In genomic region chr18:79988079-79988924, GRCh38 we compare ENCODE assay signal across 1 cellular context.
TF ChIP-seq lines count a peak whose summit lies in the region.

Gene TXNL4A (minus strand): TSS chr18:79988563. CDS start chr18:79988392, 171 bp downstream.

TF ChIP-seq in GM23338, 12 proteins besides CTCF, POLR2A, EP300 and RAD21 (continued from another document):
- TF ChIP-seq ZNF462 (CRISPR knock-in tag; IDR thresholded peaks at IDR 0.05) (no peak), STAT1 (IDR thresholded peaks at IDR 0.05; ENCODE audit: unreplicated experiment) (no peak), ETS1 (IDR thresholded peaks at IDR 0.05) (peak; percentile 60; the same call in 1 of the 2 replicates), ZNF114 (CRISPR knock-in tag; IDR thresholded peaks at IDR 0.05) (no peak), POLR2AphosphoS5 (IDR thresholded peaks at IDR 0.05; ENCODE audit: low read depth) (peak; percentile 92), NANOG (IDR thresholded peaks at IDR 0.05; ENCODE audit: borderline replicate concordance) (no peak)
